In the genomic region with DNA sequence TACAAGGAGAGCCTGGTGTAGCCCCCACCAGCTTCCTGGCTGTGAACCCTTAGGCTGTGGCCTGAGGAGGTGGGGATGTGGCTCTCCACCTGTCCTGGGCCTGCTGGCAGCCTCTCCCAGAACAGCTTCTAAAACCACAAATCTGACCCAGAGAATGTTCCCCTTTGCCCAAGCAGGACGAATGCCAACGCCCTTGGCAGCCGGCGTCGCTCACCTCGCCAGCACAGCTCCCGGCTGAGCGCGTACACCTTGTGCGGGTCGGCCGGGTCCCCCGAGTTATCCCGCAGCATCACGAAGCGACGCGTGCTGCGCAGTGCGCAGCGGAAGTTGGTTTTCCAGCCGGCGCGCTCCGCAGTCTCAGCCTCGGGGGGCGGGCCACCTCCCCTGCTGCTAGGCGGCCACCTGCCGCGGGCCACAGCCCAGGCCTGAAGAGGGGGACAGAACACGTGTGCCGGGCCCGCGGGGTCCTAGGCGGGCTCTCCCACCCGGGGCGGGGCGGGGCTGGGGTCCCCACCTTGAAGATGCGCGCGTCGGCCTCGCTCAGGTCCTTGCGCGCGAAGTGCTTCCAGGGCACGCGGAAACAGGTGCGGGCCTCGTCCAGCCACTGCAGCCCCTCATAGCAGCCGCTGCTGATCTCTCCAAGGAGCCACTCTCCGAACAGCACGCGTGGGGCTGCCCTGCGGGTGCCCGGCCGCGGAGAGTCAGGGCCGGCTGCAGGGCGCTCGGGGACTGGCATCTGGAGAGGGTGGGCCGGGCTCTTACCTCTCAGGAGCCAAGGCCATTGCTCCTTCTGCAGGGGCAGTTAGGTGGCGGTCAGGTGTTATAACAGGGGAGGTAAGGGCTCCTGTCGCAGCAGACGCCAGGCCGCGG, we compare ENCODE assay signal across 8 cellular contexts. TPM values are rescaled to one million over a fixed set of nuclear protein-coding genes. Genes with fewer than 3 reads are reported as not detected.
DNase-seq lines count a peak whose midpoint lies in the region; ATAC-seq and TF ChIP-seq lines count a peak whose summit lies in the region.

No MANE protein-coding gene starts in this region.

- peaks cover 20% of the 10 kb centered on the region for H4K20me1 ChIP-seq in OCI-LY3 (ENCODE audit: insufficient read depth, low read length)

- H2AFZ ChIP-seq in OCI-LY3 (ENCODE audit: low read depth, low read length): no peak overlapping the region

- H3K9ac ChIP-seq in OCI-LY3 (ENCODE audit: low read length): peak overlapping the region; percentile 77
- peak overlapping the region; percentile 83 to 97 for H3K9ac ChIP-seq in duodenal mucosa (ENCODE audit: low read depth in 1 of 2, low read length in 2 of 2)

- DNase-seq in myocyte (ENCODE audit: low read depth) (peak; percentile 92), NCI-H1092 treated with DMSO at 0.1 percent for 48 hours (lab: John Stamatoyannopoulos, UW) (no peak), AML-193 (lab: John Stamatoyannopoulos, UW) (no peak)

- H3K36me3 ChIP-seq in OCI-LY3 (replicated peaks; ENCODE audit: low read depth, low read length) (peaks cover 33% of the 10 kb centered on the region), duodenal mucosa (ENCODE audit: control insufficient read depth in 1 of 2, insufficient read depth in 2 of 2, low read length in 2 of 2) (peaks cover 20 to 56% of the 10 kb centered on the region in 2 donors)

- peak; percentile 3 for ATAC-seq in GM19324 (IDR thresholded peaks at IDR 0.05; ENCODE audit: low FRiP score, unreplicated experiment)
- ATAC-seq in HG03135 (IDR thresholded peaks at IDR 0.05; ENCODE audit: unreplicated experiment): no peak
- no peak for ATAC-seq in GM21447 (IDR thresholded peaks at IDR 0.05; ENCODE audit: unreplicated experiment)

- no peaks in the 10 kb centered on the region for H3K27me3 ChIP-seq in OCI-LY3 (ENCODE audit: low read depth, low read length)
- no peaks in the 10 kb centered on the region for H3K27me3 ChIP-seq in duodenal mucosa (ENCODE audit: control insufficient read depth in 1 of 2, insufficient read depth in 2 of 2, low read length in 2 of 2)

- H3K4me2 ChIP-seq in OCI-LY3 (ENCODE audit: low read length): peak overlapping the region; percentile 84

- TF ChIP-seq CTCF in OCI-LY3 (IDR thresholded peaks at IDR 0.05; ENCODE audit: low read depth, low read length): no peak

- peaks cover 20% of the 10 kb centered on the region for H3K4me1 ChIP-seq in OCI-LY3 (ENCODE audit: low read length)
- H3K4me1 ChIP-seq in duodenal mucosa (ENCODE audit: control insufficient read depth in 1 of 2, insufficient read depth in 2 of 2, low read length in 2 of 2): peaks cover 45 to 49% of the 10 kb centered on the region in 2 donors

- H3K9me3 ChIP-seq in OCI-LY3 (ENCODE audit: insufficient read depth, low read length): no peaks in the 10 kb centered on the region
- no peaks in the 10 kb centered on the region for H3K9me3 ChIP-seq in duodenal mucosa (ENCODE audit: control insufficient read depth in 1 of 2, low read length in 2 of 2)

- peak overlapping the region; percentile 88 for H3K4me3 ChIP-seq in OCI-LY3 (ENCODE audit: low read length)
- H3K4me3 ChIP-seq in duodenal mucosa (ENCODE audit: low read depth in 1 of 2, low read length in 2 of 2): peak overlapping the region; percentile 80 to 82

- H3K27ac ChIP-seq in OCI-LY3 (ENCODE audit: low read length) (peak overlapping the region; percentile 90), duodenal mucosa (ENCODE audit: low read depth, low read length) (peak overlapping the region; percentile 94)

- H3K79me2 ChIP-seq in OCI-LY3 (ENCODE audit: low read length): peaks cover 5% of the 10 kb centered on the region; the same call in 1 of the 2 replicates

RNA-seq across cellular contexts. Expression of a gene that starts 0.9 kb away (rescaled TPM):
- total RNA-seq in myocyte: 25.1 and 29.3 TPM in 2 replicates
- polyA plus RNA-seq in myocyte (2012): 32.3 TPM

RNA-seq across cellular contexts. Expression of a gene that starts 9.9 kb away (rescaled TPM):
- not detected in 2 replicates for total RNA-seq in myocyte
- polyA plus RNA-seq in myocyte (2012): 0.83 TPM

RNA-seq across cellular contexts. Expression of a gene that starts 12.2 kb away (rescaled TPM):
- not detected in 2 replicates for total RNA-seq in myocyte
- polyA plus RNA-seq in myocyte (2012): 0.40 TPM

RNA-seq across cellular contexts. Expression of a gene that starts 22.3 kb away (rescaled TPM):
- total RNA-seq in myocyte: not detected in 2 replicates
- polyA plus RNA-seq in myocyte (2012): 0.72 TPM

RNA-seq across cellular contexts. Expression of a gene that starts 38.5 kb away (rescaled TPM):
- 27.7 and 31.2 TPM in 2 replicates for total RNA-seq in myocyte
- 19.6 TPM for polyA plus RNA-seq in myocyte (2012)
